Comparison of ENCODE assay signal across 7 cellular contexts in the genomic region with DNA sequence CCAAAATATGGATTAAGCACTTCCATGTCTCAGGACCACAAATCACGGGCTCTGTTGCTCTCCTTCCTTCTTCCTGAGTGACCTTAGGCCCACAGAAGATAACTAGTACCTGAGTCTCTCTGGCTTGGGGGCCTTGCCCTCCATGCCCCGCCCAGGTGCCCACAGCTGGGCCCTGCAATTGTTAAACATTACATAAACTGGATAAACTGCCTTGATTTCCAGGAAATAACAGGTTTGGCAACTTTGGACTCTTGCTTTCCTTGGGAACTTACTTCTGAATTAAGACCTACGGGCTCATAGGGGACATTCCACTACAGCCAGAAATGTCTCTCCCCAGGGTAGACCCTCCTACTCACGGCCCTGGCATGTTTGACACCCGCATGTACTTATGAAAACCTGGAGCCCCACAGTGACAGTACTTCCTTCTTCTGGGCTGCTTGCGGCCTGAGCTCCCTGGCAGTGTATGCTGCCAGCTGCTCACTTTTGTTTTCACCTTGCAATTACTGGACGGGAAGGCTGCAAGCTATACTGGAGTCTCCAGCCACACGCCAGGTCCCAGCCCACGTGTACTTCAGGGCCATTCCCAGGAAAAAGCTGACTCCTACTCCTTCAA. TPM values are rescaled to one million over a fixed set of nuclear protein-coding genes. Genes with fewer than 3 reads are reported as not detected.
DNase-seq lines count a peak whose midpoint lies in the region; ATAC-seq and TF ChIP-seq lines count a peak whose summit lies in the region.

No MANE protein-coding gene starts in this region.

- peaks cover 17% of the 10 kb centered on the region for H3K36me3 ChIP-seq in WERI-Rb-1

- peaks cover 37% of the 10 kb centered on the region for H3K4me1 Mint-ChIP-seq in activated naive CD8-positive, alpha-beta T cell treated with anti-CD3 and anti-CD28 coated beads, Interleukin-2, amount 10 ng/mL, durations not matched to agents 7 days and 5 days
- peaks cover 62% of the 10 kb centered on the region for H3K4me1 Mint-ChIP-seq in neural crest cell

- no peak for ATAC-seq in GM18505 (IDR thresholded peaks at IDR 0.05; ENCODE audit: unreplicated experiment)
- ATAC-seq in activated naive CD8-positive, alpha-beta T cell treated with anti-CD3 and anti-CD28 coated beads, Interleukin-2, amount 10 ng/mL, durations not matched to agents 7 days and 5 days (ENCODE audit: low read depth), result no peak

- DNase-seq in NCI-H2196 treated with DMSO at 0.1 percent for 48 hours (lab: John Stamatoyannopoulos, UW; ENCODE audit: unreplicated experiment), result peak; percentile 68
- DNase-seq in activated naive CD8-positive, alpha-beta T cell treated with anti-CD3 and anti-CD28 coated beads, Interleukin-2, amount 10 ng/mL, durations not matched to agents 7 days and 5 days, result no peak
- no peak for DNase-seq in neural crest cell (ENCODE audit: low read depth, low spot score)
- no peak for DNase-seq in WERI-Rb-1
- DNase-seq in COLO829 (ENCODE audit: low spot score), result no peak
- DNase-seq in NCI-H1105 treated with DMSO at 0.1 percent for 48 hours (lab: John Stamatoyannopoulos, UW), result no peak

- H3K27ac Mint-ChIP-seq in activated naive CD8-positive, alpha-beta T cell treated with anti-CD3 and anti-CD28 coated beads, Interleukin-2, amount 10 ng/mL, durations not matched to agents 7 days and 5 days, result peak overlapping the region; percentile 95
- H3K27ac Mint-ChIP-seq in neural crest cell (ENCODE audit: unreplicated experiment), result peak overlapping the region; percentile 96

- H3K4me3 Mint-ChIP-seq in activated naive CD8-positive, alpha-beta T cell treated with anti-CD3 and anti-CD28 coated beads, Interleukin-2, amount 10 ng/mL, durations not matched to agents 7 days and 5 days, result peak overlapping the region; percentile 71
- H3K4me3 Mint-ChIP-seq in neural crest cell, result peak overlapping the region; percentile 87

- no peaks in the 10 kb centered on the region for H3K27me3 ChIP-seq in WERI-Rb-1 (ENCODE audit: insufficient read depth, low read depth, severe bottlenecking)

- H3K9me3 Mint-ChIP-seq in activated naive CD8-positive, alpha-beta T cell treated with anti-CD3 and anti-CD28 coated beads, Interleukin-2, amount 10 ng/mL, durations not matched to agents 7 days and 5 days, result no peaks in the 10 kb centered on the region
- H3K9me3 Mint-ChIP-seq in neural crest cell, result no peaks in the 10 kb centered on the region

- POLR2A ChIA-PET in activated naive CD8-positive, alpha-beta T cell treated with anti-CD3 and anti-CD28 coated beads, Interleukin-2, amount 10 ng/mL, durations not matched to agents 7 days and 5 days (lab: Charles Lee), result interaction anchor here (0.6 to 38.5 kb wide), 11 partner anchors 7 to 231 kb away, joined by 3 to 1721 read pairs (median 49); a partner anchor contains a TSS

- H3K4me3 ChIP-seq in WERI-Rb-1 (ENCODE audit: low read depth, low read length), result no peak overlapping the region

- H3K27ac ChIP-seq in WERI-Rb-1, result no peak overlapping the region

- peak; percentile 49 for TF ChIP-seq POLR2A in GM18505 (IDR thresholded peaks at IDR 0.05; ENCODE audit: borderline replicate concordance, extremely low read depth, insufficient read depth, insufficient read length)

- no peaks in the 10 kb centered on the region for H3K9me3 ChIP-seq in WERI-Rb-1 (ENCODE audit: severe bottlenecking)

- no peak for TF ChIP-seq CTCF in neural crest cell (conservative IDR thresholded peaks at IDR 0.05)
- no peak for TF ChIP-seq CTCF in WERI-Rb-1 (IDR thresholded peaks at IDR 0.05; ENCODE audit: low read depth, low read length)

- H3K36me3 Mint-ChIP-seq in activated naive CD8-positive, alpha-beta T cell treated with anti-CD3 and anti-CD28 coated beads, Interleukin-2, amount 10 ng/mL, durations not matched to agents 7 days and 5 days, result peaks cover 25% of the 10 kb centered on the region
- H3K36me3 Mint-ChIP-seq in neural crest cell (ENCODE audit: low read depth), result no peaks in the 10 kb centered on the region

- H3K27me3 Mint-ChIP-seq in activated naive CD8-positive, alpha-beta T cell treated with anti-CD3 and anti-CD28 coated beads, Interleukin-2, amount 10 ng/mL, durations not matched to agents 7 days and 5 days, result no peaks in the 10 kb centered on the region
- no peaks in the 10 kb centered on the region for H3K27me3 Mint-ChIP-seq in neural crest cell (ENCODE audit: low read depth)

RNA-seq across cellular contexts. Expression of a gene that starts 2.3 kb away (rescaled TPM):
- 100 to 1,000 TPM; 344 to 375 TPM for total RNA-seq in activated naive CD8-positive, alpha-beta T cell treated with anti-CD3 and anti-CD28 coated beads, Interleukin-2, amount 10 ng/mL, durations not matched to agents 7 days and 5 days
- 18.8 and 21.5 TPM in 2 replicates for total RNA-seq in neural crest cell

RNA-seq across cellular contexts. Expression of a gene that starts 22.5 kb away (rescaled TPM):
- 100 to 1,000 TPM; 103 to 110 TPM for total RNA-seq in activated naive CD8-positive, alpha-beta T cell treated with anti-CD3 and anti-CD28 coated beads, Interleukin-2, amount 10 ng/mL, durations not matched to agents 7 days and 5 days
- 50.4 and 54.0 TPM in 2 replicates for total RNA-seq in neural crest cell

RNA-seq across cellular contexts. Expression of a gene that starts 45.2 kb away (rescaled TPM):
- 1 to 10 TPM; 3.7 to 4.7 TPM for total RNA-seq in activated naive CD8-positive, alpha-beta T cell treated with anti-CD3 and anti-CD28 coated beads, Interleukin-2, amount 10 ng/mL, durations not matched to agents 7 days and 5 days
- total RNA-seq in neural crest cell, result 10.6 and 12.3 TPM in 2 replicates

Comparison
In these comparisons a context has a peak if more than half of its experiments do, and no peak if none do; other contexts are left out.
1. RNA of a gene that starts 2.3 kb away (total RNA-seq): 344 to 375 TPM in activated naive CD8-positive, alpha-beta T cell treated with anti-CD3 and anti-CD28 coated beads, Interleukin-2, amount 10 ng/mL, durations not matched to agents 7 days and 5 days; 18.8 to 21.5 TPM in neural crest cell; every median in the first group is over 10 times any median in the second.